In genomic region chr10:3085785-3086567, GRCh38 we compare ENCODE assay signal across 19 cellular contexts. TPM values are rescaled to one million over a fixed set of nuclear protein-coding genes. Genes with fewer than 3 reads are reported as not detected.
DNase-seq lines count a peak whose midpoint lies in the region; ATAC-seq, FAIRE-seq and TF ChIP-seq lines count a peak whose summit lies in the region.
"Had no signal": no experiment of that assay in that cellular context is flagged by ENCODE, and none has a peak within 500 bp of the region (broad histone marks: within the 10 kb centered on the region; RNA-seq: fewer than 3 reads in every experiment).

No MANE protein-coding gene starts in this region.

- intact Hi-C loops in IMR-90 (cut with micrococcal nuclease) (no loop called here), posterior vena cava (cut with DNase I) (no loop called here)

- no peaks in the 10 kb centered on the region for H3K9me3 Mint-ChIP-seq in activated CD8-positive, alpha-beta memory T cell treated with anti-CD3 and anti-CD28 coated beads, Interleukin-2, amount 10 ng/mL, durations not matched to agents 7 days and 5 days (ENCODE audit: low read depth)
- no peaks in the 10 kb centered on the region for H3K9me3 Mint-ChIP-seq in endothelial cell (ENCODE audit: unreplicated experiment)
- H3K9me3 Mint-ChIP-seq: activated CD4-positive, alpha-beta T cell treated with anti-CD3 and anti-CD28 coated beads, Interleukin-2, amount 10 ng/mL, durations not matched to agents 7 days and 5 days; effector memory CD8-positive, alpha-beta T cell had no signal

- no peak overlapping the region for H4K12ac ChIP-seq in trophoblast cell (ENCODE audit: low read depth, low read length)

- no peak for FAIRE-seq in GM19239 (lab: Jason Lieb, UNC)

- no peaks in the 10 kb centered on the region for H3K27me3 Mint-ChIP-seq in activated CD8-positive, alpha-beta memory T cell treated with anti-CD3 and anti-CD28 coated beads, Interleukin-2, amount 10 ng/mL, durations not matched to agents 7 days and 5 days
- H3K27me3 Mint-ChIP-seq in endothelial cell (ENCODE audit: unreplicated experiment), result no peaks in the 10 kb centered on the region
- H3K27me3 Mint-ChIP-seq: activated CD4-positive, alpha-beta T cell treated with anti-CD3 and anti-CD28 coated beads, Interleukin-2, amount 10 ng/mL, durations not matched to agents 7 days and 5 days; effector memory CD8-positive, alpha-beta T cell had no signal

- H3K4me1 Mint-ChIP-seq in activated CD8-positive, alpha-beta memory T cell treated with anti-CD3 and anti-CD28 coated beads, Interleukin-2, amount 10 ng/mL, durations not matched to agents 7 days and 5 days, result peaks cover 31% of the 10 kb centered on the region
- H3K4me1 Mint-ChIP-seq in endothelial cell (ENCODE audit: unreplicated experiment), result peaks cover 11% of the 10 kb centered on the region

- H2BK12ac ChIP-seq in trophoblast cell (ENCODE audit: low read length), result peak overlapping the region; percentile 6

- H4K91ac ChIP-seq in IMR-90 (ENCODE audit: insufficient read depth, low read depth, low read length) (no peak overlapping the region), trophoblast cell (ENCODE audit: low read depth, low read length) (peak overlapping the region; percentile 19)

- dilution Hi-C loops in IMR-90 (cut with HindIII; ENCODE audit: low sequenced_read_pairs, unreplicated experiment), result no loop called here

- H4K8ac ChIP-seq in IMR-90 (ENCODE audit: low read depth in 2 of 2, low read length in 2 of 2), result no peak overlapping the region
- no peak overlapping the region for H4K8ac ChIP-seq in trophoblast cell (ENCODE audit: low read depth, low read length)

- ATAC-seq in activated CD8-positive, alpha-beta memory T cell treated with anti-CD3 and anti-CD28 coated beads, Interleukin-2, amount 10 ng/mL, durations not matched to agents 7 days and 5 days, result no peak
- ATAC-seq in IMR-90 (ENCODE audit: low read depth), result no peak
- ATAC-seq: effector memory CD8-positive, alpha-beta T cell; upper lobe of right lung had no signal

- H3K4me3 ChIP-seq in IMR-90 (ENCODE audit: insufficient read depth, low read depth, low read length) (no peak overlapping the region), trophoblast cell (ENCODE audit: low read depth, low read length) (no peak overlapping the region)
- H3K4me3 ChIP-seq: ovary, upper lobe of right lung had no signal

- H2AK5ac ChIP-seq in IMR-90 (ENCODE audit: low read depth, low read length) (no peak overlapping the region; the same call in 1 of the 2 replicates), trophoblast cell (ENCODE audit: low read length) (no peak overlapping the region)

- H3K27me3 ChIP-seq in IMR-90 (ENCODE audit: control insufficient read depth, insufficient read depth, low read length) (no peaks in the 10 kb centered on the region), trophoblast cell (ENCODE audit: insufficient read depth, low read length) (no peaks in the 10 kb centered on the region)
- H3K27me3 ChIP-seq: ovary, upper lobe of right lung had no signal

- peak overlapping the region; percentile 11 for H3K27ac Mint-ChIP-seq in activated CD8-positive, alpha-beta memory T cell treated with anti-CD3 and anti-CD28 coated beads, Interleukin-2, amount 10 ng/mL, durations not matched to agents 7 days and 5 days
- H3K27ac Mint-ChIP-seq in endothelial cell (ENCODE audit: unreplicated experiment), result peak overlapping the region; percentile 24

- H3K4me1 ChIP-seq in IMR-90 (ENCODE audit: control insufficient read depth, insufficient read depth, low read length) (peaks cover 13% of the 10 kb centered on the region), trophoblast cell (ENCODE audit: control insufficient read depth in 1 of 2, insufficient read depth in 2 of 2, low read length in 2 of 2) (peaks cover 26 to 32% of the 10 kb centered on the region in 2 experiments)

- DNase-seq in activated CD8-positive, alpha-beta memory T cell treated with anti-CD3 and anti-CD28 coated beads, Interleukin-2, amount 10 ng/mL, durations not matched to agents 7 days and 5 days, result no peak
- DNase-seq in activated CD8-positive, alpha-beta memory T cell treated with anti-CD3 and anti-CD28 coated beads, Interleukin-2, amount 50 U/mL, for 4 hours, result no peak
- DNase-seq in IMR-90 (no peak), endothelial cell (ENCODE audit: low spot score) (no peak), trophoblast cell (no peak), ureter (ENCODE audit: low spot score) (no peak), GM19239 (ENCODE audit: insufficient read length, low spot score) (no peak), posterior vena cava (ENCODE audit: low spot score) (no peak)
- DNase-seq: activated CD4-positive, alpha-beta T cell treated with anti-CD3 and anti-CD28 coated beads, Interleukin-2, amount 10 ng/mL, durations not matched to agents 7 days and 5 days; activated naive CD4-positive, alpha-beta T cell; effector memory CD8-positive, alpha-beta T cell; head of caudate nucleus; KG1; NCI-H2081 treated with DMSO at 0.1 percent for 48 hours; NK-92 treated with Interleukin-12 subunit alpha and Interleukin-12 subunit beta, amount 100 ng/mL, for 24 hours; stimulated activated naive CD4-positive, alpha-beta T cell; SW 1271; upper lobe of right lung had no signal

- peaks cover 53% of the 10 kb centered on the region for H4K20me1 ChIP-seq in IMR-90 (ENCODE audit: insufficient read depth, low read length)

- H3K9me1 ChIP-seq in IMR-90 (ENCODE audit: insufficient read depth, low read length), result peaks cover 14% of the 10 kb centered on the region; the same call in 1 of the 2 replicates

- WGBS in IMR-90 (ENCODE audit: extremely low coverage in 2 of 2, insufficient read length in 1 of 2), 2 experiments, result 88% methylated on average over 7 of the region's 20 CpGs; no CpG with 5 or more reads in 1 of the 2 experiments
- no CpG with 5 or more reads among the region's 20 CpGs for WGBS in trophoblast cell (ENCODE audit: extremely low coverage, insufficient coverage, insufficient read length)

- in situ Hi-C loops in IMR-90 (cut with MboI; ENCODE audit: low sequenced_read_pairs), result no loop called here

- no peak overlapping the region for H3K14ac ChIP-seq in IMR-90 (replicated peaks; ENCODE audit: low read depth, low read length)
- H3K14ac ChIP-seq in trophoblast cell (ENCODE audit: low read length), result no peak overlapping the region

- H3K23ac ChIP-seq in IMR-90 (ENCODE audit: low read depth, low read length) (no peak overlapping the region), trophoblast cell (ENCODE audit: low read length) (no peak overlapping the region)

- H3K4ac ChIP-seq in IMR-90 (ENCODE audit: low read depth, low read length), result no peak overlapping the region
- H3K4ac ChIP-seq in trophoblast cell (ENCODE audit: low read depth, low read length), result peak overlapping the region; percentile 57

- H3K79me2 ChIP-seq in trophoblast cell (ENCODE audit: control insufficient read depth, insufficient read depth, low read length, poor library complexity), result peaks cover 10% of the 10 kb centered on the region

- no peak overlapping the region for H2BK120ac ChIP-seq in IMR-90 (ENCODE audit: low read depth, low read length)
- H2BK120ac ChIP-seq in trophoblast cell (ENCODE audit: insufficient read depth, low read length, poor library complexity), result no peak overlapping the region

- no peak overlapping the region for H4K5ac ChIP-seq in IMR-90 (ENCODE audit: low read depth, low read length)

- H3K18ac ChIP-seq in IMR-90 (ENCODE audit: low read depth, low read length), result no peak overlapping the region
- H3K18ac ChIP-seq in trophoblast cell (ENCODE audit: low read length), result peak overlapping the region; percentile 5

- TF ChIP-seq POLR2A in IMR-90 (IDR thresholded peaks at IDR 0.05; ENCODE audit: low read depth, low read length), result no peak

- BruUV-seq in IMR-90 (replicated peaks; lab: Mats Ljungman, UMichigan), result no TSS peak

- no peak overlapping the region for H3K4me2 ChIP-seq in IMR-90 (ENCODE audit: low read depth, low read length)
- no peak overlapping the region for H3K4me2 ChIP-seq in trophoblast cell (ENCODE audit: low read length)

- H3K9me3 ChIP-seq in IMR-90 (ENCODE audit: control insufficient read depth, insufficient read depth, low read length), result no peaks in the 10 kb centered on the region
- H3K9me3 ChIP-seq in trophoblast cell (ENCODE audit: insufficient read depth, low read depth, low read length), result no peaks in the 10 kb centered on the region
- H3K9me3 ChIP-seq: ovary, upper lobe of right lung had no signal

- CTCF ChIA-PET in activated CD8-positive, alpha-beta memory T cell treated with anti-CD3 and anti-CD28 coated beads, Interleukin-2, amount 10 ng/mL, durations not matched to agents 7 days and 5 days (lab: Charles Lee), result no interaction called here
- CTCF ChIA-PET in IMR-90 (lab: Yijun Ruan, JAX), result no interaction called here

- peaks cover 40% of the 10 kb centered on the region for H3K36me3 ChIP-seq in IMR-90 (ENCODE audit: control insufficient read depth, insufficient read depth, low read length)
- peaks cover 24 to 33% of the 10 kb centered on the region in 2 experiments for H3K36me3 ChIP-seq in trophoblast cell (ENCODE audit: control insufficient read depth in 1 of 2, insufficient read depth in 2 of 2, low read length in 2 of 2)
- H3K36me3 ChIP-seq: ovary, upper lobe of right lung had no signal

- H3K9ac ChIP-seq in IMR-90 (ENCODE audit: low read depth, low read length), result no peak overlapping the region
- no peak overlapping the region for H3K9ac ChIP-seq in trophoblast cell (ENCODE audit: low read length)

- no peak for TF ChIP-seq RAD21 in IMR-90 (IDR thresholded peaks at IDR 0.05; ENCODE audit: low read length)

- H3K56ac ChIP-seq in IMR-90 (ENCODE audit: extremely low read depth, insufficient read depth, low read length), result no peak overlapping the region

- H3K36me3 Mint-ChIP-seq in activated CD8-positive, alpha-beta memory T cell treated with anti-CD3 and anti-CD28 coated beads, Interleukin-2, amount 10 ng/mL, durations not matched to agents 7 days and 5 days, result peaks cover 35% of the 10 kb centered on the region
- peaks cover 13% of the 10 kb centered on the region for H3K36me3 Mint-ChIP-seq in endothelial cell (ENCODE audit: low read depth, unreplicated experiment)

- H2BK20ac ChIP-seq in IMR-90 (ENCODE audit: low read depth, low read length), result no peak overlapping the region

- no peak for TF ChIP-seq CTCF in IMR-90 (conservative IDR thresholded peaks at IDR 0.05; ENCODE audit: low read depth, low read length)
- TF ChIP-seq CTCF in endothelial cell (IDR thresholded peaks at IDR 0.05; ENCODE audit: unreplicated experiment), result no peak

- H2BK5ac ChIP-seq in IMR-90 (ENCODE audit: low read depth, low read length, poor library complexity, severe bottlenecking), result no peak overlapping the region
- H2BK5ac ChIP-seq in trophoblast cell (ENCODE audit: low read depth, low read length, poor library complexity), result no peak overlapping the region

- H3K79me1 ChIP-seq in IMR-90 (ENCODE audit: low read depth in 1 of 2, low read length in 2 of 2) (peaks cover 13 to 63% of the 10 kb centered on the region in 2 experiments), trophoblast cell (ENCODE audit: low read length) (peaks cover 12% of the 10 kb centered on the region)

- H3K4me3 Mint-ChIP-seq in activated CD8-positive, alpha-beta memory T cell treated with anti-CD3 and anti-CD28 coated beads, Interleukin-2, amount 10 ng/mL, durations not matched to agents 7 days and 5 days, result no peak overlapping the region
- H3K4me3 Mint-ChIP-seq in endothelial cell (ENCODE audit: unreplicated experiment), result peak overlapping the region; percentile 15
- H3K4me3 Mint-ChIP-seq: activated CD4-positive, alpha-beta T cell treated with anti-CD3 and anti-CD28 coated beads, Interleukin-2, amount 10 ng/mL, durations not matched to agents 7 days and 5 days; effector memory CD8-positive, alpha-beta T cell had no signal

- H3K27ac ChIP-seq in IMR-90 (ENCODE audit: insufficient read depth, low read length), result no peak overlapping the region
- H3K27ac ChIP-seq in trophoblast cell (ENCODE audit: low read depth, low read length), result no peak overlapping the region
- H3K27ac ChIP-seq: ovary, upper lobe of right lung had no signal

- POLR2A ChIA-PET in IMR-90 (lab: Charles Lee; ENCODE audit: unreplicated experiment), result no interaction called here

- H2AFZ ChIP-seq in IMR-90 (replicated peaks; ENCODE audit: low read length, poor library complexity) (no peak overlapping the region), trophoblast cell (ENCODE audit: insufficient read depth, low read length, poor library complexity) (no peak overlapping the region)

- peak overlapping the region; percentile 10 for H2AK9ac ChIP-seq in IMR-90 (replicated peaks; ENCODE audit: low read depth, low read length, poor library complexity)

- H2BK15ac ChIP-seq in IMR-90 (ENCODE audit: low read depth, low read length), result no peak overlapping the region

RNA-seq across cellular contexts. Expression of gene PFKP, which starts 18.6 kb away (rescaled TPM):
- 100 to 1,000 TPM; 230 to 262 TPM for total RNA-seq in activated CD8-positive, alpha-beta memory T cell treated with anti-CD3 and anti-CD28 coated beads, Interleukin-2, amount 10 ng/mL, durations not matched to agents 7 days and 5 days
- 281 and 294 TPM in 2 replicates for total RNA-seq in IMR-90 (2012; rRNA removed)
- polyA plus RNA-seq in IMR-90 (2012; rRNA removed), result 223 and 249 TPM in 2 replicates
- 173 and 244 TPM in 2 replicates for polyA plus RNA-seq in IMR-90 (2012; cell fraction: cytosol; rRNA removed)
- 276 and 335 TPM in 2 replicates for polyA plus RNA-seq in IMR-90 (2012; cell fraction: nucleus; rRNA removed; ENCODE audit: low replicate concordance)
- 52.3 TPM for total RNA-seq in endothelial cell (ENCODE audit: unreplicated experiment)
- 229 and 243 TPM in 2 replicates for polyA plus RNA-seq in trophoblast cell (2013)
- total RNA-seq in ureter, result 67.8 TPM
- 100 to 1,000 TPM; 109 to 216 TPM for total RNA-seq in posterior vena cava
